In genomic region chr4:190014771-190015537, GRCh38 we compare ENCODE assay signal across 8 cellular contexts. TPM values are rescaled to one million over a fixed set of nuclear protein-coding genes. Genes with fewer than 3 reads are reported as not detected.
A peak's percentile ranks its signal among the peaks of the same experiment; 100 is the strongest.
DNase-seq lines count a peak whose midpoint lies in the region; ATAC-seq, FAIRE-seq and TF ChIP-seq lines count a peak whose summit lies in the region.
"Had no signal": no experiment of that assay in that cellular context is flagged by ENCODE, and none has a peak within 500 bp of the region (broad histone marks: within the 10 kb centered on the region; RNA-seq: fewer than 3 reads in every experiment).

No MANE protein-coding gene starts in this region.

- peaks cover 95% of the 10 kb centered on the region for H3K27me3 ChIP-seq in left ventricle myocardium inferior (ENCODE audit: low read depth)

- no peak for FAIRE-seq in RCC 7860 (lab: Jason Lieb, UNC)

- intact Hi-C loops in left ventricle myocardium inferior (cut with micrococcal nuclease) = no loop called here

- ATAC-seq in GM18868 (IDR thresholded peaks at IDR 0.05; ENCODE audit: unreplicated experiment) = peak; percentile 79
- ATAC-seq in stimulated activated memory B cell treated with anti-CD40 and anti-IgM and Interleukin-4, amounts not matched to agents 10 μg/mL and 1 μg/mL and 100 μg/mL, for 72 hours = peak; percentile 51
- ATAC-seq in HG02571 (IDR thresholded peaks at IDR 0.05; ENCODE audit: unreplicated experiment) = no peak

- peaks cover 4% of the 10 kb centered on the region for H3K36me3 Mint-ChIP-seq in stimulated activated memory B cell treated with anti-CD40 and anti-IgM and Interleukin-4, amounts not matched to agents 10 μg/mL and 1 μg/mL and 100 μg/mL, for 72 hours

- peaks cover 30% of the 10 kb centered on the region for H3K4me1 ChIP-seq in left ventricle myocardium inferior

- H3K27me3 Mint-ChIP-seq in stimulated activated memory B cell treated with anti-CD40 and anti-IgM and Interleukin-4, amounts not matched to agents 10 μg/mL and 1 μg/mL and 100 μg/mL, for 72 hours = peaks cover 63% of the 10 kb centered on the region

- no peak overlapping the region for H3K27ac ChIP-seq in left ventricle myocardium inferior (replicated peaks)

- peaks cover 11% of the 10 kb centered on the region for H3K9me3 Mint-ChIP-seq in stimulated activated memory B cell treated with anti-CD40 and anti-IgM and Interleukin-4, amounts not matched to agents 10 μg/mL and 1 μg/mL and 100 μg/mL, for 72 hours

- peaks cover 33% of the 10 kb centered on the region for H3K4me1 Mint-ChIP-seq in stimulated activated memory B cell treated with anti-CD40 and anti-IgM and Interleukin-4, amounts not matched to agents 10 μg/mL and 1 μg/mL and 100 μg/mL, for 72 hours

- H3K9me3 ChIP-seq in left ventricle myocardium inferior (replicated peaks) = peaks cover 8% of the 10 kb centered on the region

- peak overlapping the region; percentile 51 for H3K4me3 ChIP-seq in left ventricle myocardium inferior

- TF ChIP-seq CTCF in left ventricle myocardium inferior (IDR thresholded peaks at IDR 0.05; ENCODE audit: borderline replicate concordance) = no peak

- no peaks in the 10 kb centered on the region for H3K36me3 ChIP-seq in left ventricle myocardium inferior

- peak overlapping the region; percentile 33 for H3K4me3 Mint-ChIP-seq in stimulated activated memory B cell treated with anti-CD40 and anti-IgM and Interleukin-4, amounts not matched to agents 10 μg/mL and 1 μg/mL and 100 μg/mL, for 72 hours

- peak; percentile 3 for DNase-seq in RCC 7860 (ENCODE audit: low spot score)
- no peak for DNase-seq in left ventricle myocardium inferior
- DNase-seq in kidney glomerular epithelial cell (lab: John Stamatoyannopoulos, UW) = no peak
- DNase-seq in SHP77 treated with DMSO at 0.1 percent for 48 hours (lab: John Stamatoyannopoulos, UW) = no peak
- DNase-seq: NCI-H1436 treated with DMSO at 0.1 percent for 48 hours had no signal

- no peak overlapping the region for H3K27ac Mint-ChIP-seq in stimulated activated memory B cell treated with anti-CD40 and anti-IgM and Interleukin-4, amounts not matched to agents 10 μg/mL and 1 μg/mL and 100 μg/mL, for 72 hours

RNA-seq across cellular contexts. Expression of gene FRG2, which starts 12.1 kb away (rescaled TPM):
- not detected for total RNA-seq in left ventricle myocardium inferior

RNA-seq across cellular contexts. Expression of gene DBET, which starts 49.3 kb away (rescaled TPM):
- total RNA-seq in left ventricle myocardium inferior = not detected
